In genomic region chrX:140163376-140164159, GRCh38 we compare ENCODE assay signal across 20 cellular contexts.
"Had no signal": no experiment of that assay in that cellular context is flagged by ENCODE, and none has a peak within 500 bp of the region (broad histone marks: within the 10 kb centered on the region; RNA-seq: fewer than 3 reads in every experiment).

No MANE protein-coding gene starts in this region.

- H3K4me1 ChIP-seq: body of pancreas, heart left ventricle, left ventricle myocardium inferior, psoas muscle, right lobe of liver, spleen had no signal

- H3K27ac Mint-ChIP-seq: activated B cell treated with CpG ODN at 0.5 μM for 24 hours; activated CD4-positive, alpha-beta T cell treated with anti-CD3 and anti-CD28 coated beads, Interleukin-2, amount 10 ng/mL, durations not matched to agents 7 days and 5 days; activated naive CD4-positive, alpha-beta T cell treated with anti-CD3 and anti-CD28 coated beads for 36 hours; nephron; stimulated activated naive B cell treated with anti-CD40 and anti-IgM and Interleukin-4, amounts not matched to agents 10 μg/mL and 1 μg/mL and 100 μg/mL, for 72 hours; T-helper 17 cell had no signal

- H3K27ac ChIP-seq: body of pancreas, heart left ventricle, left ventricle myocardium inferior, psoas muscle, right lobe of liver, spleen had no signal

- H3K4me3 Mint-ChIP-seq: activated B cell treated with CpG ODN at 0.5 μM for 24 hours; activated CD4-positive, alpha-beta T cell treated with anti-CD3 and anti-CD28 coated beads, Interleukin-2, amount 10 ng/mL, durations not matched to agents 7 days and 5 days; activated naive CD4-positive, alpha-beta T cell treated with anti-CD3 and anti-CD28 coated beads for 36 hours; central memory CD8-positive, alpha-beta T cell; nephron; stimulated activated naive B cell treated with anti-CD40 and anti-IgM and Interleukin-4, amounts not matched to agents 10 μg/mL and 1 μg/mL and 100 μg/mL, for 72 hours; T-helper 17 cell had no signal

- ATAC-seq: body of pancreas; heart left ventricle; psoas muscle; right lobe of liver; stimulated activated naive B cell treated with anti-CD40 and anti-IgM and Interleukin-4, amounts not matched to agents 10 μg/mL and 1 μg/mL and 100 μg/mL, for 72 hours; T-helper 17 cell had no signal

- H3K27me3 Mint-ChIP-seq: activated B cell treated with CpG ODN at 0.5 μM for 24 hours; activated CD4-positive, alpha-beta T cell treated with anti-CD3 and anti-CD28 coated beads, Interleukin-2, amount 10 ng/mL, durations not matched to agents 7 days and 5 days; central memory CD8-positive, alpha-beta T cell; stimulated activated naive B cell treated with anti-CD40 and anti-IgM and Interleukin-4, amounts not matched to agents 10 μg/mL and 1 μg/mL and 100 μg/mL, for 72 hours; T-helper 17 cell had no signal

- H3K36me3 ChIP-seq: heart left ventricle, left ventricle myocardium inferior, right lobe of liver, spleen had no signal

- H3K4me3 ChIP-seq: body of pancreas, heart left ventricle, left ventricle myocardium inferior, psoas muscle, right lobe of liver, spleen had no signal

- H3K4me1 Mint-ChIP-seq: activated B cell treated with CpG ODN at 0.5 μM for 24 hours; activated CD4-positive, alpha-beta T cell treated with anti-CD3 and anti-CD28 coated beads, Interleukin-2, amount 10 ng/mL, durations not matched to agents 7 days and 5 days; central memory CD8-positive, alpha-beta T cell; stimulated activated naive B cell treated with anti-CD40 and anti-IgM and Interleukin-4, amounts not matched to agents 10 μg/mL and 1 μg/mL and 100 μg/mL, for 72 hours; T-helper 17 cell had no signal

- DNase-seq: activated B cell treated with CpG ODN at 0.5 μM for 24 hours; activated CD4-positive, alpha-beta T cell treated with anti-CD3 and anti-CD28 coated beads, Interleukin-2, amount 10 ng/mL, durations not matched to agents 7 days and 5 days; activated CD8-positive, alpha-beta memory T cell treated with anti-CD3 and anti-CD28 coated beads for 24 hours; activated naive CD4-positive, alpha-beta T cell treated with anti-CD3 and anti-CD28 coated beads for 36 hours; body of pancreas; effector memory CD4-positive, alpha-beta T cell; foreskin melanocyte; heart left ventricle; islet precursor cell; left ventricle myocardium inferior; mesenchymal stem cell; psoas muscle; right lobe of liver; spleen; stimulated activated CD4-positive, alpha-beta T cell treated with anti-CD3 and anti-CD28 coated beads, Interleukin-2, amount 100 ng/mL, for 24 hours; stimulated activated naive B cell treated with anti-CD40 and anti-IgM and Interleukin-4, amounts not matched to agents 10 μg/mL and 1 μg/mL and 100 μg/mL, for 72 hours; T-helper 17 cell; trophoblast cell had no signal

- H3K36me3 Mint-ChIP-seq: stimulated activated naive B cell treated with anti-CD40 and anti-IgM and Interleukin-4, amounts not matched to agents 10 μg/mL and 1 μg/mL and 100 μg/mL, for 72 hours had no signal

- H3K27me3 ChIP-seq: body of pancreas, right lobe of liver had no signal

- H3K9me3 ChIP-seq: body of pancreas, heart left ventricle, left ventricle myocardium inferior, psoas muscle, right lobe of liver, spleen had no signal

- H3K9me3 Mint-ChIP-seq: activated B cell treated with CpG ODN at 0.5 μM for 24 hours; activated CD4-positive, alpha-beta T cell treated with anti-CD3 and anti-CD28 coated beads, Interleukin-2, amount 10 ng/mL, durations not matched to agents 7 days and 5 days; activated naive CD4-positive, alpha-beta T cell treated with anti-CD3 and anti-CD28 coated beads for 36 hours; central memory CD8-positive, alpha-beta T cell; nephron; stimulated activated naive B cell treated with anti-CD40 and anti-IgM and Interleukin-4, amounts not matched to agents 10 μg/mL and 1 μg/mL and 100 μg/mL, for 72 hours had no signal
